In genomic region chr18:26181343-26181826, GRCh38 we compare ENCODE assay signal across 19 cellular contexts. TPM values are rescaled to one million over a fixed set of nuclear protein-coding genes. Genes with fewer than 3 reads are reported as not detected.
DNase-seq lines count a peak whose midpoint lies in the region; ATAC-seq, FAIRE-seq and TF ChIP-seq lines count a peak whose summit lies in the region.
"Had no signal": no experiment of that assay in that cellular context is flagged by ENCODE, and none has a peak within 500 bp of the region (broad histone marks: within the 10 kb centered on the region; RNA-seq: fewer than 3 reads in every experiment).

No MANE protein-coding gene starts in this region.

- POLR2A ChIA-PET in SK-N-SH (lab: Yijun Ruan, JAX) = no interaction called here

- TF ChIP-seq EP300 in upper lobe of left lung (IDR thresholded peaks at IDR 0.05) (no peak), SK-N-SH (IDR thresholded peaks at IDR 0.05; ENCODE audit: borderline replicate concordance in 1 of 2, low read depth in 1 of 2, low read length in 1 of 2) (no peak)

- H3K27ac ChIP-seq in upper lobe of left lung (no peak overlapping the region), SJCRH30 (no peak overlapping the region), SK-N-SH (ENCODE audit: low read depth in 2 of 2, low read length in 1 of 2) (no peak overlapping the region)
- H3K27ac ChIP-seq: right lobe of liver, suprapubic skin had no signal

- H4K20me1 ChIP-seq in SK-N-SH (ENCODE audit: insufficient read depth) = no peaks in the 10 kb centered on the region

- peak; percentile 49 for FAIRE-seq in GM19239 (lab: Jason Lieb, UNC)
- FAIRE-seq: endometrium had no signal

- H3K9me3 ChIP-seq in upper lobe of left lung (no peaks in the 10 kb centered on the region), SJCRH30 (replicated peaks) (no peaks in the 10 kb centered on the region), SK-N-SH (no peaks in the 10 kb centered on the region)
- H3K9me3 ChIP-seq: MG63, right lobe of liver, suprapubic skin had no signal

- H3K4me1 ChIP-seq in upper lobe of left lung = peaks cover 0 to 4% (median 1%) of the 10 kb centered on the region in 4 donors
- no peaks in the 10 kb centered on the region for H3K4me1 ChIP-seq in SJCRH30
- H3K4me1 ChIP-seq in SK-N-SH (ENCODE audit: control insufficient read depth in 1 of 2, insufficient read depth in 2 of 2, low read depth in 1 of 2, low read length in 1 of 2) = no peaks in the 10 kb centered on the region
- H3K4me1 ChIP-seq: right lobe of liver, suprapubic skin had no signal

- TF ChIP-seq CTCF in upper lobe of left lung (IDR thresholded peaks at IDR 0.05) = no peak
- no peak for TF ChIP-seq CTCF in SK-N-SH (IDR thresholded peaks at IDR 0.05)

- no peak overlapping the region for H2AFZ ChIP-seq in SK-N-SH (ENCODE audit: low read depth)

- H3K4me3 ChIP-seq in upper lobe of left lung (no peak overlapping the region), SJCRH30 (no peak overlapping the region), SK-N-SH (ENCODE audit: low read depth in 2 of 2, low read length in 1 of 2) (no peak overlapping the region)
- H3K4me3 ChIP-seq: MG63, right lobe of liver, suprapubic skin had no signal

- H3K79me2 ChIP-seq in SK-N-SH (ENCODE audit: insufficient read depth) = no peaks in the 10 kb centered on the region

- H3K36me3 ChIP-seq in upper lobe of left lung = no peaks in the 10 kb centered on the region
- H3K36me3 ChIP-seq in SJCRH30 = no peaks in the 10 kb centered on the region
- no peaks in the 10 kb centered on the region for H3K36me3 ChIP-seq in SK-N-SH (replicated peaks in 1 of 2; ENCODE audit: control insufficient read depth in 1 of 2, insufficient read depth in 2 of 2, low read length in 1 of 2)
- H3K36me3 ChIP-seq: MG63, right lobe of liver, suprapubic skin had no signal

- WGBS in upper lobe of left lung, 2 donors = 64 to 71% methylated on average over 7 of the region's 7 CpGs
- WGBS in SK-N-SH (ENCODE audit: low lambda C conversion rate) = 59% methylated on average over 7 of the region's 7 CpGs

- no peak for TF ChIP-seq RAD21 in SK-N-SH (IDR thresholded peaks at IDR 0.05; ENCODE audit: low read length)

- no peak overlapping the region for H3K9ac ChIP-seq in SK-N-SH

- CTCF ChIA-PET in SK-N-SH (lab: Yijun Ruan, JAX) = no interaction called here

- H3F3A ChIP-seq in SK-N-SH (replicated peaks; ENCODE audit: insufficient read depth) = no peaks in the 10 kb centered on the region

- H3K9me2 ChIP-seq in SK-N-SH = no peaks in the 10 kb centered on the region

- DNase-seq in GM19239 (ENCODE audit: insufficient read length, low spot score) (no peak), upper lobe of left lung (peak; percentile 15 to 47), SJCRH30 (no peak), dedifferentiated amniotic fluid mesenchymal stem cell (ENCODE audit: extremely low spot score) (no peak), SK-N-SH (no peak)
- DNase-seq: activated CD8-positive, alpha-beta T cell treated with anti-CD3 and anti-CD28 coated beads for 36 hours; CD8-positive, alpha-beta memory T cell; kidney glomerular epithelial cell; MG63; naive thymus-derived CD8-positive, alpha-beta T cell; NCI-H345; right lobe of liver; T-helper 9 cell had no signal

- ATAC-seq in HG02678 (IDR thresholded peaks at IDR 0.05; ENCODE audit: unreplicated experiment) = peak; percentile 81
- peak; percentile 57 for ATAC-seq in HG03460 (IDR thresholded peaks at IDR 0.05; ENCODE audit: unreplicated experiment)
- no peak for ATAC-seq in upper lobe of left lung (ENCODE audit: low FRiP score in 2 of 2)
- ATAC-seq: activated CD8-positive, alpha-beta T cell treated with anti-CD3 and anti-CD28 coated beads for 36 hours; naive thymus-derived CD8-positive, alpha-beta T cell; Panc1; right lobe of liver had no signal

- H3K4me2 ChIP-seq in SK-N-SH = no peak overlapping the region

- H3K27me3 ChIP-seq in upper lobe of left lung (no peaks in the 10 kb centered on the region), SJCRH30 (no peaks in the 10 kb centered on the region), SK-N-SH (ENCODE audit: insufficient read depth) (no peaks in the 10 kb centered on the region)
- H3K27me3 ChIP-seq: MG63, right lobe of liver, suprapubic skin had no signal

- TF ChIP-seq POLR2A in upper lobe of left lung (IDR thresholded peaks at IDR 0.05) = no peak

TF ChIP-seq in SK-N-SH, 30 proteins besides CTCF, POLR2A, EP300 and RAD21 (continues in another document):
- no peak for TF ChIP-seq MEF2A (IDR thresholded peaks at IDR 0.05; ENCODE audit: borderline replicate concordance, low read depth)
- no peak for TF ChIP-seq EZH2phosphoT487 (IDR thresholded peaks at IDR 0.05; ENCODE audit: borderline replicate concordance, low read depth)
- TF ChIP-seq POLR2AphosphoS5 (IDR thresholded peaks at IDR 0.05; ENCODE audit: low read depth, low read length) = no peak
- TF ChIP-seq, protein P1, sequence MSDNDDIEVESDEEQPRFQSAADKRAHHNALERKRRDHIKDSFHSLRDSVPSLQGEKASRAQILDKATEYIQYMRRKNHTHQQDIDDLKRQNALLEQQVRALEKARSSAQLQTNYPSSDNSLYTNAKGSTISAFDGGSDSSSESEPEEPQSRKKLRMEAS (IDR thresholded peaks at IDR 0.05; ENCODE audit: low read depth) = no peak
- TF ChIP-seq ZBTB33 (IDR thresholded peaks at IDR 0.05; ENCODE audit: borderline replicate concordance, low read depth) = no peak
- TF ChIP-seq, protein P2, sequence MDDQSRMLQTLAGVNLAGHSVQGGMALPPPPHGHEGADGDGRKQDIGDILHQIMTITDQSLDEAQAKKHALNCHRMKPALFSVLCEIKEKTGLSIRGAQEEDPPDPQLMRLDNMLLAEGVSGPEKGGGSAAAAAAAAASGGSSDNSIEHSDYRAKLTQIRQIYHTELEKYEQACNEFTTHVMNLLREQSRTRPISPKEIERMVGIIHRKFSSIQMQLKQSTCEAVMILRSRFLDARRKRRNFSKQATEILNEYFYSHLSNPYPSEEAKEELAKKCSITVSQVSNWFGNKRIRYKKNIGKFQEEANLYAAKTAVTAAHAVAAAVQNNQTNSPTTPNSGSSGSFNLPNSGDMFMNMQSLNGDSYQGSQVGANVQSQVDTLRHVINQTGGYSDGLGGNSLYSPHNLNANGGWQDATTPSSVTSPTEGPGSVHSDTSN (IDR thresholded peaks at IDR 0.05) = no peak
- TF ChIP-seq NRF1 (IDR thresholded peaks at IDR 0.05; ENCODE audit: low read depth, low read length) = no peak
- TF ChIP-seq, protein P3, sequence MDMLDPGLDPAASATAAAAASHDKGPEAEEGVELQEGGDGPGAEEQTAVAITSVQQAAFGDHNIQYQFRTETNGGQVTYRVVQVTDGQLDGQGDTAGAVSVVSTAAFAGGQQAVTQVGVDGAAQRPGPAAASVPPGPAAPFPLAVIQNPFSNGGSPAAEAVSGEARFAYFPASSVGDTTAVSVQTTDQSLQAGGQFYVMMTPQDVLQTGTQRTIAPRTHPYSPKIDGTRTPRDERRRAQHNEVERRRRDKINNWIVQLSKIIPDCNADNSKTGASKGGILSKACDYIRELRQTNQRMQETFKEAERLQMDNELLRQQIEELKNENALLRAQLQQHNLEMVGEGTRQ (IDR thresholded peaks at IDR 0.05; ENCODE audit: borderline replicate concordance, low read depth, low read length) = no peak
- no peak for TF ChIP-seq MXI1 (IDR thresholded peaks at IDR 0.05; ENCODE audit: low read depth, low read length)
- TF ChIP-seq RFX5 (IDR thresholded peaks at IDR 0.05; ENCODE audit: low read length) = no peak
- TF ChIP-seq TAF1 (IDR thresholded peaks at IDR 0.05; ENCODE audit: borderline replicate concordance, low read depth, low read length) = no peak
- TF ChIP-seq FOSL2 (IDR thresholded peaks at IDR 0.05; ENCODE audit: borderline replicate concordance, low read depth) = no peak
- TF ChIP-seq IRF3 (IDR thresholded peaks at IDR 0.05; ENCODE audit: low read depth, low read length) = no peak
- TF ChIP-seq SIN3A (IDR thresholded peaks at IDR 0.05; ENCODE audit: borderline replicate concordance, low read depth, low read length) = no peak

RNA-seq across cellular contexts. Expression of gene TAF4B, which starts 44.9 kb away (rescaled TPM):
- total RNA-seq in upper lobe of left lung = 1 to 10 TPM; 2.9 to 9.7 (median 6.4) TPM
- total RNA-seq in SJCRH30 (2014; rRNA removed; shearing (Covaris generic)) = 10.1 and 10.3 TPM in 2 replicates
- 1.3 and 1.6 TPM in 2 replicates for polyA plus RNA-seq in SK-N-SH (2012; rRNA removed)
- polyA plus RNA-seq in SK-N-SH (2012; cell fraction: cytosol; rRNA removed) = 1.9 TPM in 2 replicates
- 0.95 and 1.5 TPM in 2 replicates for polyA plus RNA-seq in SK-N-SH (2012; cell fraction: nucleus; rRNA removed)

RNA-seq across cellular contexts. Expression of gene PSMA8, which starts 47.7 kb away (rescaled TPM):
- total RNA-seq in upper lobe of left lung = 1 to 10 TPM in 1 of 6 donors, not detected in 5; 1.3 TPM
- total RNA-seq in SJCRH30 (2014; rRNA removed; shearing (Covaris generic)) = not detected in 2 replicates
- not detected in 2 replicates for polyA plus RNA-seq in SK-N-SH (2012; rRNA removed)
- not detected in 2 replicates for polyA plus RNA-seq in SK-N-SH (2012; cell fraction: cytosol; rRNA removed)
- polyA plus RNA-seq in SK-N-SH (2012; cell fraction: nucleus; rRNA removed) = not detected in 2 replicates
- total RNA-seq: glomerular endothelial cell, right lobe of liver, suprapubic skin had no signal

Comparison
In these comparisons a context has a peak if more than half of its experiments do, and no peak if none do; other contexts are left out.
1. DNase-seq: peak in upper lobe of left lung (2 of 2); none in GM19239 (single experiment), SJCRH30 (0 of 2), dedifferentiated amniotic fluid mesenchymal stem cell (single experiment) and SK-N-SH (single experiment).
2. ATAC-seq: peak in HG02678 (single experiment) and HG03460 (single experiment); none in upper lobe of left lung (0 of 2).